1 cellular context compared by ENCODE assay signal in genomic region chr17:29760771-29761682, GRCh38.
A peak's percentile ranks its signal among the peaks of the same experiment; 100 is the strongest.
TF ChIP-seq lines count a peak whose summit lies in the region.

No MANE protein-coding gene starts in this region.

TF ChIP-seq in HepG2, 621 proteins besides CTCF, POLR2A, EP300 and RAD21 (continued from another document):
- TF ChIP-seq ZBTB43 (CRISPR knock-in tag; conservative IDR thresholded peaks at IDR 0.05) (0 out of 2 replicates have a peak, but pooled peaks have one; percentile 28), HHEX (CRISPR knock-in tag; IDR thresholded peaks at IDR 0.05) (no peak), GATA4 (IDR thresholded peaks at IDR 0.05; ENCODE audit: borderline replicate concordance, low read depth) (no peak), ZNF121 (CRISPR knock-in tag; IDR thresholded peaks at IDR 0.05) (no peak), EHMT2 (IDR thresholded peaks at IDR 0.05; ENCODE audit: borderline replicate concordance, low read depth, low read length) (no peak), ZNF263 (CRISPR knock-in tag; IDR thresholded peaks at IDR 0.05) (no peak; the same call in 1 of the 2 replicates), PITX1 (CRISPR knock-in tag; IDR thresholded peaks at IDR 0.05) (peak; percentile 51; the same call in 1 of the 2 replicates), ZNF12 (CRISPR knock-in tag; IDR thresholded peaks at IDR 0.05) (no peak), ZBTB38 (CRISPR knock-in tag; IDR thresholded peaks at IDR 0.05) (peak; percentile 38; the same call in 1 of the 2 replicates), FOXK2 (IDR thresholded peaks at IDR 0.05) (no peak), SALL1 (CRISPR knock-in tag; IDR thresholded peaks at IDR 0.05) (peak; percentile 69), MXD4 (CRISPR knock-in tag; IDR thresholded peaks at IDR 0.05) (no peak; the same call in 1 of the 2 replicates), DMAP1 (CRISPR knock-in tag; IDR thresholded peaks at IDR 0.05) (peak; percentile 82), CREBL2 (CRISPR knock-in tag; IDR thresholded peaks at IDR 0.05; ENCODE audit: borderline replicate concordance) (peak; percentile 76; the same call in 1 of the 2 replicates), ZNF782 (CRISPR knock-in tag; IDR thresholded peaks at IDR 0.05; ENCODE audit: borderline replicate concordance) (no peak), MYPOP (CRISPR knock-in tag; IDR thresholded peaks at IDR 0.05) (peak; percentile 73), ZNF569 (CRISPR knock-in tag; IDR thresholded peaks at IDR 0.05; ENCODE audit: borderline replicate concordance) (no peak), PHF21A (CRISPR knock-in tag; IDR thresholded peaks at IDR 0.05) (peak; percentile 48; the same call in 1 of the 2 replicates), ARID5B (CRISPR knock-in tag; IDR thresholded peaks at IDR 0.05) (0 out of 2 replicates have a peak, but pooled peaks have one; percentile 39), ZNF724P (CRISPR knock-in tag; IDR thresholded peaks at IDR 0.05; ENCODE audit: borderline replicate concordance) (0 out of 2 replicates have a peak, but pooled peaks have one; percentile 29), ZNF883 (CRISPR knock-in tag; IDR thresholded peaks at IDR 0.05; ENCODE audit: not compliant biosample characterization) (peak; percentile 36), KAT7 (CRISPR knock-in tag; IDR thresholded peaks at IDR 0.05; ENCODE audit: borderline replicate concordance) (peak; percentile 77; the same call in 1 of the 2 replicates), ZNF558 (CRISPR knock-in tag; IDR thresholded peaks at IDR 0.05; ENCODE audit: borderline replicate concordance) (peak; percentile 41; the same call in 1 of the 2 replicates), ELF4 (CRISPR knock-in tag; IDR thresholded peaks at IDR 0.05; ENCODE audit: borderline replicate concordance) (no peak), MXI1 (IDR thresholded peaks at IDR 0.05; ENCODE audit: borderline replicate concordance, low read depth, low read length) (peak; percentile 50; the same call in 1 of the 3 replicates), FLYWCH1 (CRISPR knock-in tag; IDR thresholded peaks at IDR 0.05) (no peak), ZNF562 (CRISPR knock-in tag; IDR thresholded peaks at IDR 0.05; ENCODE audit: borderline replicate concordance) (no peak), CEBPZ (IDR thresholded peaks at IDR 0.05; ENCODE audit: low read length) (no peak), RFX1 (IDR thresholded peaks at IDR 0.05) (no peak), FOXA3 (CRISPR knock-in tag; IDR thresholded peaks at IDR 0.05) (peak; percentile 46; the same call in 1 of the 2 replicates), ZNF790 (CRISPR knock-in tag; IDR thresholded peaks at IDR 0.05; ENCODE audit: borderline replicate concordance) (peak; percentile 48; the same call in 1 of the 2 replicates), ZNF225 (CRISPR knock-in tag; IDR thresholded peaks at IDR 0.05) (no peak), RXRA (CRISPR knock-in tag; IDR thresholded peaks at IDR 0.05) (peak; percentile 48; the same call in 1 of the 2 replicates), NFYB (CRISPR knock-in tag; IDR thresholded peaks at IDR 0.05) (0 out of 2 replicates have a peak, but pooled peaks have one; percentile 24), NFE2 (CRISPR knock-in tag; IDR thresholded peaks at IDR 0.05) (no peak), TEAD3 (CRISPR knock-in tag; optimal IDR thresholded peaks at IDR 0.05; ENCODE audit: borderline replicate concordance) (no peak), MED1 (CRISPR knock-in tag; IDR thresholded peaks at IDR 0.05) (0 out of 2 replicates have a peak, but pooled peaks have one; percentile 17), ZNF749 (CRISPR knock-in tag; IDR thresholded peaks at IDR 0.05; ENCODE audit: borderline replicate concordance) (peak; percentile 35; the same call in 1 of the 2 replicates), ZNF234 (CRISPR knock-in tag; conservative IDR thresholded peaks at IDR 0.05) (no peak), MAFF (IDR thresholded peaks at IDR 0.05; ENCODE audit: low read depth, low read length) (no peak), SOX5 (CRISPR knock-in tag; IDR thresholded peaks at IDR 0.05; ENCODE audit: borderline replicate concordance) (peak; percentile 20; the same call in 1 of the 2 replicates), ZNF780A (CRISPR knock-in tag; IDR thresholded peaks at IDR 0.05) (no peak; the same call in 1 of the 2 replicates), ZNF143 (CRISPR knock-in tag; IDR thresholded peaks at IDR 0.05) (no peak), ZNF576 (CRISPR knock-in tag; IDR thresholded peaks at IDR 0.05) (no peak), SPEN (CRISPR knock-in tag; IDR thresholded peaks at IDR 0.05; ENCODE audit: low read depth) (peak; percentile 57; the same call in 1 of the 2 replicates), ZC3H13 (CRISPR knock-in tag; IDR thresholded peaks at IDR 0.05) (no peak)
- TF ChIP-seq, protein P1, sequence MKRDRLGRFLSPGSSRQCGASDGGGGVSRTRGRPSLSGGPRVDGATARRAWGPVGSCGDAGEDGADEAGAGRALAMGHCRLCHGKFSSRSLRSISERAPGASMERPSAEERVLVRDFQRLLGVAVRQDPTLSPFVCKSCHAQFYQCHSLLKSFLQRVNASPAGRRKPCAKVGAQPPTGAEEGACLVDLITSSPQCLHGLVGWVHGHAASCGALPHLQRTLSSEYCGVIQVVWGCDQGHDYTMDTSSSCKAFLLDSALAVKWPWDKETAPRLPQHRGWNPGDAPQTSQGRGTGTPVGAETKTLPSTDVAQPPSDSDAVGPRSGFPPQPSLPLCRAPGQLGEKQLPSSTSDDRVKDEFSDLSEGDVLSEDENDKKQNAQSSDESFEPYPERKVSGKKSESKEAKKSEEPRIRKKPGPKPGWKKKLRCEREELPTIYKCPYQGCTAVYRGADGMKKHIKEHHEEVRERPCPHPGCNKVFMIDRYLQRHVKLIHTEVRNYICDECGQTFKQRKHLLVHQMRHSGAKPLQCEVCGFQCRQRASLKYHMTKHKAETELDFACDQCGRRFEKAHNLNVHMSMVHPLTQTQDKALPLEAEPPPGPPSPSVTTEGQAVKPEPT (CRISPR knock-in tag; IDR thresholded peaks at IDR 0.05; ENCODE audit: low read depth) = peak; percentile 47; the same call in 1 of the 2 replicates
- TF ChIP-seq, protein P2, sequence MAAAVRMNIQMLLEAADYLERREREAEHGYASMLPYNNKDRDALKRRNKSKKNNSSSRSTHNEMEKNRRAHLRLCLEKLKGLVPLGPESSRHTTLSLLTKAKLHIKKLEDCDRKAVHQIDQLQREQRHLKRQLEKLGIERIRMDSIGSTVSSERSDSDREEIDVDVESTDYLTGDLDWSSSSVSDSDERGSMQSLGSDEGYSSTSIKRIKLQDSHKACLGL (CRISPR knock-in tag; IDR thresholded peaks at IDR 0.05) = peak; percentile 66
- TF ChIP-seq, protein P3, sequence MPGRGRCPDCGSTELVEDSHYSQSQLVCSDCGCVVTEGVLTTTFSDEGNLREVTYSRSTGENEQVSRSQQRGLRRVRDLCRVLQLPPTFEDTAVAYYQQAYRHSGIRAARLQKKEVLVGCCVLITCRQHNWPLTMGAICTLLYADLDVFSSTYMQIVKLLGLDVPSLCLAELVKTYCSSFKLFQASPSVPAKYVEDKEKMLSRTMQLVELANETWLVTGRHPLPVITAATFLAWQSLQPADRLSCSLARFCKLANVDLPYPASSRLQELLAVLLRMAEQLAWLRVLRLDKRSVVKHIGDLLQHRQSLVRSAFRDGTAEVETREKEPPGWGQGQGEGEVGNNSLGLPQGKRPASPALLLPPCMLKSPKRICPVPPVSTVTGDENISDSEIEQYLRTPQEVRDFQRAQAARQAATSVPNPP (CRISPR knock-in tag; IDR thresholded peaks at IDR 0.05) = peak; percentile 72; the same call in 1 of the 2 replicates
- TF ChIP-seq, protein P4, sequence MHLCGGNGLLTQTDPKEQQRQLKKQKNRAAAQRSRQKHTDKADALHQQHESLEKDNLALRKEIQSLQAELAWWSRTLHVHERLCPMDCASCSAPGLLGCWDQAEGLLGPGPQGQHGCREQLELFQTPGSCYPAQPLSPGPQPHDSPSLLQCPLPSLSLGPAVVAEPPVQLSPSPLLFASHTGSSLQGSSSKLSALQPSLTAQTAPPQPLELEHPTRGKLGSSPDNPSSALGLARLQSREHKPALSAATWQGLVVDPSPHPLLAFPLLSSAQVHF (CRISPR knock-in tag; IDR thresholded peaks at IDR 0.05) = 0 out of 2 replicates have a peak, but pooled peaks have one; percentile 58
